Comparison of ENCODE assay signal across 8 cellular contexts in genomic region chr5:52799358-52799982, GRCh38. TPM values are rescaled to one million over a fixed set of nuclear protein-coding genes. Genes with fewer than 3 reads are reported as not detected.
DNase-seq lines count a peak whose midpoint lies in the region; ATAC-seq and TF ChIP-seq lines count a peak whose summit lies in the region.

No MANE protein-coding gene starts in this region.

- peak overlapping the region; percentile 91 to 99 (median 97) for H3K27ac Mint-ChIP-seq in CD14-positive monocyte

- H3K27me3 Mint-ChIP-seq in CD14-positive monocyte (ENCODE audit: low read depth in 3 of 3) = peaks cover 0 to 3% (median 0%) of the 10 kb centered on the region in 3 donors

- peaks cover 0 to 4% of the 10 kb centered on the region in 2 donors for H3K36me3 ChIP-seq in esophagus (ENCODE audit: control insufficient read depth in 2 of 2, insufficient read depth in 2 of 2, low read length in 1 of 2)

- DNase-seq in CD14-positive monocyte (ENCODE audit: low spot score) = no peak
- DNase-seq in SW 1271 (lab: John Stamatoyannopoulos, UW) = peak; percentile 60 to 71
- peak; percentile 72 for DNase-seq in myocyte (ENCODE audit: low read depth)
- no peak for DNase-seq in mesenteric fat pad (ENCODE audit: low spot score)
- DNase-seq in GM13977 (ENCODE audit: low spot score) = no peak

- intact Hi-C loops in CD14-positive monocyte (cut with micrococcal nuclease) = loop anchor here in 1 of 2 donors (10.0 kb wide), 1 partner anchor 1505 kb away; no protein-coding TSS in a partner anchor

- peak overlapping the region; percentile 91 to 94 for H3K4me3 Mint-ChIP-seq in CD14-positive monocyte

- TF ChIP-seq CTCF in CD14-positive monocyte (IDR thresholded peaks at IDR 0.05) (no peak), GM13977 (IDR thresholded peaks at IDR 0.05; ENCODE audit: extremely low read depth, insufficient read depth, missing control alignments) (no peak)

- H3K9me3 ChIP-seq in esophagus (ENCODE audit: control insufficient read depth in 2 of 2, insufficient read depth in 1 of 2, low read depth in 1 of 2, low read length in 1 of 2) = no peaks in the 10 kb centered on the region

- peak; percentile 32 for ATAC-seq in GM19023 (IDR thresholded peaks at IDR 0.05; ENCODE audit: unreplicated experiment)
- peak; percentile 31 for ATAC-seq in HG03135 (IDR thresholded peaks at IDR 0.05; ENCODE audit: unreplicated experiment)

- H3K27ac ChIP-seq in esophagus (ENCODE audit: low read depth in 2 of 2, low read length in 1 of 2) = peak overlapping the region; percentile 97 to 99

- H3K4me1 Mint-ChIP-seq in CD14-positive monocyte = peaks cover 61% of the 10 kb centered on the region

- in situ Hi-C loops in GM13977 (cut with MboI; ENCODE audit: low pct_unique_long_range_greater_than_20kb, low sequenced_read_pairs, unreplicated experiment) = no loop called here

- WGBS in esophagus, 2 donors = 0 to 1% methylated on average over 19 of the region's 19 CpGs

- H3K4me1 ChIP-seq in esophagus (ENCODE audit: control insufficient read depth in 2 of 2, insufficient read depth in 2 of 2, low read length in 1 of 2) = peaks cover 0 to 2% of the 10 kb centered on the region in 2 donors

- H3K27me3 ChIP-seq in esophagus (ENCODE audit: control insufficient read depth in 1 of 2, insufficient read depth in 2 of 2, low read length in 2 of 2) = no peaks in the 10 kb centered on the region

- peaks cover 3 to 5% of the 10 kb centered on the region in 2 donors for H3K36me3 Mint-ChIP-seq in CD14-positive monocyte

- H3K4me3 ChIP-seq in esophagus (ENCODE audit: low read depth in 1 of 2, low read length in 2 of 2) = peak overlapping the region; percentile 75 to 82

- H3K9me3 Mint-ChIP-seq in CD14-positive monocyte = no peaks in the 10 kb centered on the region

RNA-seq across cellular contexts. Expression of gene ITGA1, which starts 11.8 kb away (rescaled TPM):
- under 1 TPM; 0.79 to 0.89 TPM for polyA plus RNA-seq in CD14-positive monocyte
- polyA plus RNA-seq in esophagus = 1 to 10 TPM; 5.3 to 7.7 TPM
- 7.6 and 9.7 TPM in 2 replicates for total RNA-seq in myocyte
- polyA plus RNA-seq in myocyte (2012) = 6.8 TPM
- total RNA-seq in mesenteric fat pad = 62.3 TPM

RNA-seq across cellular contexts. Expression of gene PELO, which starts 11.8 kb away (rescaled TPM):
- polyA plus RNA-seq in CD14-positive monocyte (1 to 10 TPM; 1.8 to 2.1 TPM), esophagus (10 to 100 TPM in 1 of 2 donors, 1 to 10 TPM in 1; 3.9 to 12.5 TPM)
- total RNA-seq in myocyte (16.0 and 18.3 TPM in 2 replicates), mesenteric fat pad (36.7 TPM)
- 22.7 TPM for polyA plus RNA-seq in myocyte (2012)

Comparison
In these comparisons a context has a peak if more than half of its experiments do, and no peak if none do; other contexts are left out.
1. DNase-seq: peak in SW 1271 (2 of 2) and myocyte (single experiment); none in CD14-positive monocyte (single experiment), mesenteric fat pad (single experiment) and GM13977 (single experiment).